ENCODE assay signal across 23 cellular contexts in the genomic region with DNA sequence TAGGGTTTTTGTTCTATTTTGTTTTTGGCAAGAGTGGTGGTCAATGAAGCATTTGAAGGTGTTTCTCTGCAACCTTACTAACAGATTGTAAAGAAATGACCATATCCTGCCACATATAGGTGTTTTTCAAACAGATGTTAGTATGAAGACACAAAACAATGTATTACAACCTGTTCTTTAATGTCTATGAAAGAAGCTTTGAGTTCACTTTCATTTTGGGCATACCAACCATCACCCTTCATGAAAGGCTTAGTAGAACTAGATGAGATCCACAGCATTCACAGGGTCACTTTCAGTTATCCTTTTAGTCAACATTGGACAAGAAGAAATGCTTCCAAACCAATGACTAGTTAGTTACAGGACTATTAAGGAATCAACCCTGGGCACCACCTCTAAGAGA.
DNase-seq lines count a peak whose midpoint lies in the region; ATAC-seq and TF ChIP-seq lines count a peak whose summit lies in the region.
"Had no signal": no experiment of that assay in that cellular context is flagged by ENCODE, and none has a peak within 500 bp of the region (broad histone marks: within the 10 kb centered on the region; RNA-seq: fewer than 3 reads in every experiment).

No MANE protein-coding gene starts in this region.

- H3K4me2 ChIP-seq in DND-41 (ENCODE audit: insufficient read depth, low read length): peak overlapping the region; percentile 61
- H3K4me2 ChIP-seq: hepatocyte had no signal

- no peaks in the 10 kb centered on the region for H3K9me3 ChIP-seq in DND-41 (ENCODE audit: insufficient read depth, low read length, severe bottlenecking)
- H3K9me3 ChIP-seq: sigmoid colon had no signal

- no peaks in the 10 kb centered on the region for H3K27me3 ChIP-seq in DND-41 (ENCODE audit: insufficient read depth, low read length, poor library complexity)
- H3K27me3 ChIP-seq: dorsolateral prefrontal cortex, hepatocyte, sigmoid colon had no signal

- H3K4me3 ChIP-seq in DND-41 (ENCODE audit: low read depth in 1 of 2, low read length in 2 of 2): peak overlapping the region in 1 of 2 experiments; percentile 45; a peak in 2 of 4 replicates
- H3K4me3 ChIP-seq: dorsolateral prefrontal cortex, hepatocyte, K562, sigmoid colon had no signal

- H3K36me3 ChIP-seq in DND-41 (ENCODE audit: insufficient read depth, low read length): 0 out of 2 replicates have a peak, but pooled peaks cover under 1% of the 10 kb centered on the region

- H3K9ac ChIP-seq in DND-41 (ENCODE audit: low read depth, low read length): peak overlapping the region; percentile 57

- H3K79me2 ChIP-seq in DND-41 (ENCODE audit: insufficient read depth, low read length): peaks cover 37% of the 10 kb centered on the region

- H3K27ac ChIP-seq in DND-41 (ENCODE audit: low read length): peak overlapping the region; percentile 95
- H3K27ac ChIP-seq: dorsolateral prefrontal cortex, hepatocyte, sigmoid colon, VCaP had no signal

- DNase-seq in DND-41 (no peak), NCI-H524 (lab: John Stamatoyannopoulos, UW) (no peak), NCI-H128 (lab: John Stamatoyannopoulos, UW; ENCODE audit: unreplicated experiment) (no peak), HCEC 1CT (no peak)
- DNase-seq in activated CD4-positive, CD25-positive, alpha-beta regulatory T cell treated with anti-CD3 and anti-CD28 coated beads, Interleukin-2, amount 50 U/mL, for 72 hours: no peak
- DNase-seq: activated CD4-positive, alpha-beta T cell treated with anti-CD3 and anti-CD28 coated beads, Interleukin-2, amount 50 U/mL, for 4 hours; activated naive CD4-positive, alpha-beta T cell treated with Interleukin-2 at 50 U/mL for 16 hours; anterior cingulate cortex; central memory CD4-positive, alpha-beta T cell; dorsolateral prefrontal cortex; H7; left ventricle myocardium superior; NCI-H2029; NCI-H345; nephron progenitor cell; sigmoid colon had no signal

- ATAC-seq in DND-41 (ENCODE audit: insufficient read depth, low read depth) (peak; percentile 28), GM18907 (IDR thresholded peaks at IDR 0.05; ENCODE audit: unreplicated experiment) (peak; percentile 48), GM21825 (IDR thresholded peaks at IDR 0.05; ENCODE audit: unreplicated experiment) (peak; percentile 65), HG03521 (IDR thresholded peaks at IDR 0.05; ENCODE audit: unreplicated experiment) (peak; percentile 67)
- ATAC-seq: K562, left ventricle myocardium superior, Panc1 had no signal

- H2AFZ ChIP-seq in DND-41 (ENCODE audit: low read depth, low read length): peak overlapping the region; percentile 42
- H2AFZ ChIP-seq: hepatocyte had no signal

- H3K4me1 ChIP-seq in DND-41 (ENCODE audit: insufficient read depth, low read length): peaks cover 57% of the 10 kb centered on the region

- H4K20me1 ChIP-seq in DND-41 (ENCODE audit: insufficient read depth, low read length): no peaks in the 10 kb centered on the region

- no peak for TF ChIP-seq CTCF in DND-41 (IDR thresholded peaks at IDR 0.05; ENCODE audit: borderline replicate concordance, extremely low read depth, low read length, poor library complexity, severe bottlenecking)
